ENCODE assay signal across 9 cellular contexts in genomic region chr19:18672606-18673337, GRCh38. TPM values are rescaled to one million over a fixed set of nuclear protein-coding genes. Genes with fewer than 3 reads are reported as not detected.
DNase-seq lines count a peak whose midpoint lies in the region; ATAC-seq, FAIRE-seq and TF ChIP-seq lines count a peak whose summit lies in the region.
"Had no signal": no experiment of that assay in that cellular context is flagged by ENCODE, and none has a peak within 500 bp of the region (broad histone marks: within the 10 kb centered on the region; RNA-seq: fewer than 3 reads in every experiment).

No MANE protein-coding gene starts in this region.

- DNase-seq in AG08395 (ENCODE audit: low spot score) (peak; percentile 42), bronchial epithelial cell (ENCODE audit: low read depth) (peak; percentile 27), HepG2 (ENCODE audit: low spot score) (no peak), A172 (ENCODE audit: low spot score) (no peak), glutamatergic neuron (no peak)
- DNase-seq in stimulated activated naive CD8-positive, alpha-beta T cell treated with anti-CD3 and anti-CD28 coated beads, Interleukin-15, amount 100 ng/mL, for 72 hours: no peak
- no peak for DNase-seq in NK-92 treated with Interleukin-12 subunit alpha and Interleukin-12 subunit beta, amount 100 ng/mL, for 24 hours (lab: John Stamatoyannopoulos, UW)

- peak; percentile 29; the same call in 2 of the 3 replicates for ATAC-seq in HepG2
- ATAC-seq in stimulated activated naive CD8-positive, alpha-beta T cell treated with anti-CD3 and anti-CD28 coated beads, Interleukin-15, amount 100 ng/mL, for 72 hours: no peak

- POLR2A ChIA-PET in HepG2 (lab: Yijun Ruan, JAX): no interaction called here

- no peak for TF ChIP-seq RAD21 in HepG2 (CRISPR knock-in tag; IDR thresholded peaks at IDR 0.05)

- H3K4me1 Mint-ChIP-seq in stimulated activated naive CD8-positive, alpha-beta T cell treated with anti-CD3 and anti-CD28 coated beads, Interleukin-15, amount 100 ng/mL, for 72 hours: no peaks in the 10 kb centered on the region
- H3K4me1 Mint-ChIP-seq in glutamatergic neuron (ENCODE audit: low read depth, unreplicated experiment): peaks cover 10% of the 10 kb centered on the region

- no peaks in the 10 kb centered on the region for H3K9me3 Mint-ChIP-seq in stimulated activated naive CD8-positive, alpha-beta T cell treated with anti-CD3 and anti-CD28 coated beads, Interleukin-15, amount 100 ng/mL, for 72 hours
- H3K9me3 Mint-ChIP-seq in glutamatergic neuron (ENCODE audit: unreplicated experiment): peaks cover 2% of the 10 kb centered on the region

- peak; percentile 17; the same call in 1 of the 2 replicates for TF ChIP-seq CTCF in LNCAP (IDR thresholded peaks at IDR 0.05)
- TF ChIP-seq CTCF in bronchial epithelial cell (IDR thresholded peaks at IDR 0.05; ENCODE audit: insufficient read depth, low read length, severe bottlenecking): no peak
- TF ChIP-seq CTCF in HepG2 (CRISPR knock-in tag; IDR thresholded peaks at IDR 0.05): peak; percentile 66
- no peak for TF ChIP-seq CTCF in glutamatergic neuron (IDR thresholded peaks at IDR 0.05; ENCODE audit: partially characterized antibody, unreplicated experiment)

- no peak for TF ChIP-seq EP300 in HepG2 (IDR thresholded peaks at IDR 0.05; ENCODE audit: low read depth in 2 of 2, low read length in 2 of 2)
- TF ChIP-seq EP300 in HepG2 (CRISPR knock-in tag; IDR thresholded peaks at IDR 0.05; ENCODE audit: borderline replicate concordance): no peak

- H3K9me3 ChIP-seq in HepG2 (ENCODE audit: low read length): no peaks in the 10 kb centered on the region
- H3K9me3 ChIP-seq: pancreas had no signal

- H3K4me3 Mint-ChIP-seq in stimulated activated naive CD8-positive, alpha-beta T cell treated with anti-CD3 and anti-CD28 coated beads, Interleukin-15, amount 100 ng/mL, for 72 hours: no peak overlapping the region
- H3K4me3 Mint-ChIP-seq in glutamatergic neuron (ENCODE audit: unreplicated experiment): no peak overlapping the region

- no peaks in the 10 kb centered on the region for H4K20me1 ChIP-seq in HepG2 (ENCODE audit: insufficient read depth, low read length)

- H2AFZ ChIP-seq in HepG2 (ENCODE audit: low read length): no peak overlapping the region

- H3K4me3 ChIP-seq in bronchial epithelial cell (ENCODE audit: low read depth, low read length) (no peak overlapping the region), HepG2 (replicated peaks in 1 of 3; ENCODE audit: insufficient read depth in 1 of 3, low read depth in 2 of 3, low read length in 3 of 3) (no peak overlapping the region)
- H3K4me3 ChIP-seq: pancreas had no signal

- H3K27me3 Mint-ChIP-seq in stimulated activated naive CD8-positive, alpha-beta T cell treated with anti-CD3 and anti-CD28 coated beads, Interleukin-15, amount 100 ng/mL, for 72 hours: no peaks in the 10 kb centered on the region
- peaks cover 4% of the 10 kb centered on the region for H3K27me3 Mint-ChIP-seq in glutamatergic neuron (ENCODE audit: unreplicated experiment)

- 64% methylated on average over 9 of the region's 13 CpGs for WGBS in HepG2 (ENCODE audit: low lambda C conversion rate)

- H3K4me2 ChIP-seq in HepG2 (ENCODE audit: low read depth, low read length): no peak overlapping the region

- TF ChIP-seq POLR2A in HepG2 (IDR thresholded peaks at IDR 0.05; ENCODE audit: insufficient read depth in 1 of 2, low read depth in 2 of 2, low read length in 2 of 2): no peak

- no TSS peak for BruUV-seq in HepG2 (replicated peaks; lab: Mats Ljungman, UMichigan)

- in situ Hi-C loops in HepG2 (cut with HindIII; ENCODE audit: extremely low pct_ligation_motif_present, low pct_unique_long_range_greater_than_20kb): loop anchor here (10.0 kb wide), 1 partner anchor 198 kb away; no protein-coding TSS in a partner anchor

- FAIRE-seq in bronchial epithelial cell (lab: Jason Lieb, UNC): no peak
- FAIRE-seq in HepG2 (lab: Jason Lieb, UNC): no peak
- FAIRE-seq: pancreas had no signal

- intact Hi-C loops in HepG2 (cut with micrococcal nuclease; ENCODE audit: unreplicated experiment): no loop called here

- no peak overlapping the region for H3K27ac Mint-ChIP-seq in stimulated activated naive CD8-positive, alpha-beta T cell treated with anti-CD3 and anti-CD28 coated beads, Interleukin-15, amount 100 ng/mL, for 72 hours
- no peak overlapping the region for H3K27ac Mint-ChIP-seq in glutamatergic neuron (ENCODE audit: unreplicated experiment)

- CTCF ChIA-PET in HepG2 (lab: Yijun Ruan, JAX; ENCODE audit: low intra/inter-chr PET ratio, low total read pairs): no interaction called here

- peaks cover 38% of the 10 kb centered on the region for H3K4me1 ChIP-seq in HepG2 (ENCODE audit: insufficient read depth, low read length)
- H3K4me1 ChIP-seq: pancreas had no signal

- no peaks in the 10 kb centered on the region for H3K79me2 ChIP-seq in HepG2 (ENCODE audit: insufficient read depth, low read length)

- no peak overlapping the region for H3K9ac ChIP-seq in HepG2 (ENCODE audit: insufficient read depth, low read depth, low read length)

- H3K36me3 ChIP-seq in bronchial epithelial cell (ENCODE audit: control insufficient read depth, insufficient read depth, low read length) (peaks cover 2% of the 10 kb centered on the region), HepG2 (replicated peaks in 1 of 2; ENCODE audit: control insufficient read depth in 1 of 2, insufficient read depth in 2 of 2, low read length in 2 of 2) (peaks cover 2 to 4% of the 10 kb centered on the region in 2 experiments; a peak in 3 of 5 replicates)

- H3K36me3 Mint-ChIP-seq in glutamatergic neuron (ENCODE audit: unreplicated experiment): no peaks in the 10 kb centered on the region

- H3K27me3 ChIP-seq in bronchial epithelial cell (ENCODE audit: control insufficient read depth, insufficient read depth, low read length) (no peaks in the 10 kb centered on the region), HepG2 (ENCODE audit: control insufficient read depth in 1 of 2, insufficient read depth in 2 of 2, low read length in 2 of 2) (no peaks in the 10 kb centered on the region; a peak in 1 of 5 replicates)
- H3K27me3 ChIP-seq: pancreas had no signal

- H3K27ac ChIP-seq in HepG2 (ENCODE audit: extremely low read length, insufficient read depth, low read length): no peak overlapping the region
- H3K27ac ChIP-seq: pancreas had no signal

TF ChIP-seq in HepG2, 621 proteins besides CTCF, POLR2A, EP300 and RAD21 (continues in another document):
- no peak for TF ChIP-seq RFXANK (CRISPR knock-in tag; IDR thresholded peaks at IDR 0.05)
- TF ChIP-seq RARA (CRISPR knock-in tag; IDR thresholded peaks at IDR 0.05): no peak

RNA-seq across cellular contexts. Expression of gene CRTC1, which starts 10.7 kb away (rescaled TPM):
- total RNA-seq in bronchial epithelial cell (0.79 and 1.3 TPM in 2 replicates), HepG2 (2016; rRNA removed; fragmentation: Illumina TruSeq; extraction: Trizol) (1.3 and 2.0 TPM in 2 replicates), glutamatergic neuron (ENCODE audit: unreplicated experiment) (28.8 TPM)
- total RNA-seq in HepG2 (2016; cell fraction: cytosol; rRNA removed; fragmentation: Illumina TruSeq; extraction: Trizol; ENCODE audit: low read depth): 1.1 and 1.4 TPM in 2 replicates
- total RNA-seq in HepG2 (2016; cell fraction: insoluble cytoplasmic fraction; rRNA removed; fragmentation: Illumina TruSeq; extraction: Trizol): 1.7 and 2.3 TPM in 2 replicates
- 2.2 TPM in 2 replicates for total RNA-seq in HepG2 (2016; cell fraction: membrane; rRNA removed; fragmentation: Illumina TruSeq; extraction: Trizol)
- 3.1 and 3.5 TPM in 2 replicates for total RNA-seq in HepG2 (2016; cell fraction: nucleus; rRNA removed; fragmentation: Illumina TruSeq; extraction: Trizol)
- 2.7 and 3.2 TPM in 2 replicates for polyA plus RNA-seq in HepG2 (2011; rRNA removed)
- polyA plus RNA-seq in HepG2 (2011; cell fraction: cytosol; rRNA removed): 0.50 and 0.95 TPM in 2 replicates
- polyA plus RNA-seq in HepG2 (2011; cell fraction: nucleus; rRNA removed): 31.6 and 41.4 TPM in 2 replicates
- 6.5 and 6.6 TPM in 2 replicates for polyA plus RNA-seq in HepG2 (2012)
- 2.6 and 2.8 TPM in 2 replicates for polyA plus RNA-seq in HepG2 (2016; cell fraction: cytosol; fragmentation: Illumina TruSeq; extraction: Trizol; ENCODE audit: low read depth)
- 5.0 and 6.1 TPM in 2 replicates for polyA plus RNA-seq in HepG2 (2016; cell fraction: insoluble cytoplasmic fraction; fragmentation: Illumina TruSeq; extraction: Trizol; ENCODE audit: low read depth)
- 4.2 TPM in 2 replicates for polyA plus RNA-seq in HepG2 (2016; cell fraction: membrane; fragmentation: Illumina TruSeq; extraction: Trizol; ENCODE audit: low read depth)
- polyA plus RNA-seq in HepG2 (2016; cell fraction: nucleus; fragmentation: Illumina TruSeq; extraction: Trizol; ENCODE audit: insufficient read depth, low read depth): 17.9 and 20.5 TPM in 2 replicates
- polyA minus RNA-seq in HepG2 (2011; rRNA and poly(A)+ RNA removed; ENCODE audit: low replicate concordance): 1.4 and 2.3 TPM in 2 replicates
- 2.1 and 2.7 TPM in 2 replicates for polyA minus RNA-seq in HepG2 (2011; cell fraction: cytosol; rRNA and poly(A)+ RNA removed)
- 5.2 and 5.5 TPM in 2 replicates for polyA minus RNA-seq in HepG2 (2011; cell fraction: nucleus; rRNA and poly(A)+ RNA removed)
- 0.98 and 1.4 TPM in 2 replicates for total RNA-seq in A172 (2014; rRNA removed; shearing (Covaris generic))

RNA-seq across cellular contexts. Expression of gene KLHL26, which starts 35.9 kb away (rescaled TPM):
- total RNA-seq in bronchial epithelial cell: 3.2 and 4.9 TPM in 2 replicates
- total RNA-seq in HepG2 (2016; rRNA removed; fragmentation: Illumina TruSeq; extraction: Trizol): 1.7 and 3.4 TPM in 2 replicates
- 0.30 and 0.35 TPM in 2 replicates for total RNA-seq in HepG2 (2016; cell fraction: cytosol; rRNA removed; fragmentation: Illumina TruSeq; extraction: Trizol; ENCODE audit: low read depth)
- total RNA-seq in HepG2 (2016; cell fraction: insoluble cytoplasmic fraction; rRNA removed; fragmentation: Illumina TruSeq; extraction: Trizol): 2.3 and 3.2 TPM in 2 replicates
- 1.5 TPM in 2 replicates for total RNA-seq in HepG2 (2016; cell fraction: membrane; rRNA removed; fragmentation: Illumina TruSeq; extraction: Trizol)
- 2.7 and 3.4 TPM in 2 replicates for total RNA-seq in HepG2 (2016; cell fraction: nucleus; rRNA removed; fragmentation: Illumina TruSeq; extraction: Trizol)
- 1.2 and 1.5 TPM in 2 replicates for polyA plus RNA-seq in HepG2 (2011; rRNA removed)
- polyA plus RNA-seq in HepG2 (2011; cell fraction: cytosol; rRNA removed): 0.91 and 1.1 TPM in 2 replicates
- polyA plus RNA-seq in HepG2 (2011; cell fraction: nucleus; rRNA removed): 3.2 and 6.3 TPM in 2 replicates
- polyA plus RNA-seq in HepG2 (2012): 1.5 and 1.8 TPM in 2 replicates
- 0.21 and 0.23 TPM in 2 replicates for polyA plus RNA-seq in HepG2 (2016; cell fraction: cytosol; fragmentation: Illumina TruSeq; extraction: Trizol; ENCODE audit: low read depth)
- polyA plus RNA-seq in HepG2 (2016; cell fraction: insoluble cytoplasmic fraction; fragmentation: Illumina TruSeq; extraction: Trizol; ENCODE audit: low read depth): 2.2 and 3.4 TPM in 2 replicates
- polyA plus RNA-seq in HepG2 (2016; cell fraction: membrane; fragmentation: Illumina TruSeq; extraction: Trizol; ENCODE audit: low read depth): 0.58 and 0.76 TPM in 2 replicates
- 5.0 and 5.4 TPM in 2 replicates for polyA plus RNA-seq in HepG2 (2016; cell fraction: nucleus; fragmentation: Illumina TruSeq; extraction: Trizol; ENCODE audit: insufficient read depth, low read depth)
- 3.3 and 11.9 TPM in 2 replicates for polyA minus RNA-seq in HepG2 (2011; rRNA and poly(A)+ RNA removed; ENCODE audit: low replicate concordance)
- 5.0 and 6.3 TPM in 2 replicates for polyA minus RNA-seq in HepG2 (2011; cell fraction: cytosol; rRNA and poly(A)+ RNA removed)
- 0.99 and 1.3 TPM in 2 replicates for polyA minus RNA-seq in HepG2 (2011; cell fraction: nucleus; rRNA and poly(A)+ RNA removed)
- 2.5 and 5.3 TPM in 2 replicates for total RNA-seq in A172 (2014; rRNA removed; shearing (Covaris generic))
- total RNA-seq in glutamatergic neuron (ENCODE audit: unreplicated experiment): 12.0 TPM

Comparison
In these comparisons a context has a peak if more than half of its experiments do, and no peak if none do; other contexts are left out.
1. DNase-seq: peak in AG08395 (single experiment) and bronchial epithelial cell (single experiment); none in HepG2 (single experiment), stimulated activated naive CD8-positive, alpha-beta T cell treated with anti-CD3 and anti-CD28 coated beads, Interleukin-15, amount 100 ng/mL, for 72 hours (0 of 2), A172 (single experiment), NK-92 treated with Interleukin-12 subunit alpha and Interleukin-12 subunit beta, amount 100 ng/mL, for 24 hours (single experiment) and glutamatergic neuron (single experiment).
2. CTCF ChIP-seq: peak in LNCAP (single experiment) and HepG2 (single experiment); none in bronchial epithelial cell (single experiment) and glutamatergic neuron (single experiment).